ENCODE assay signal across 1 cellular context in the genomic region with DNA sequence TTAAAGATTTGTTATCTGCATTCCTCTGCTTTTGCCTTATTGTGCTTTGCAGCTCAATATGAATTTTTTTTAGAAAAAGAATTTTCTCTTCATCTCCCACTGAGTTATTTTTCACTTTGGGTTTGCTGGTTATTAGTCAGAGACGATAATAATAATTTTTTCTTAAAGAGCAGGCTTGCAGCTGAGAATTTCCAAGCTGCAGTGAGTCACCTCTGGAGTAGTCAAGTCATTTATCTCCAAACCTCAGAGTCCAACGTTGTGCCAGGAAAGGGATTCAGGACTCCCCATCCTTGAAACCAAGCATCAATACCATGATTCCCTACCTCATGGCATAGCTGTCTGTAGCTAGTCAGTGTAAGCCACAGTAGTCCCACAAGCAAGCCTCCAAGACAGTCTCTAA.
TF ChIP-seq lines count a peak whose summit lies in the region.

No MANE protein-coding gene starts in this region.

TF ChIP-seq in SK-N-SH, 30 proteins besides CTCF, POLR2A, EP300 and RAD21 (continued from another document):
- peak; percentile 80 for TF ChIP-seq JUND (IDR thresholded peaks at IDR 0.05)
- no peak for TF ChIP-seq USF2 (IDR thresholded peaks at IDR 0.05; ENCODE audit: borderline replicate concordance, low read depth, low read length)
- no peak for TF ChIP-seq TAF1 (IDR thresholded peaks at IDR 0.05; ENCODE audit: borderline replicate concordance, low read depth, low read length)
- TF ChIP-seq, protein P1, sequence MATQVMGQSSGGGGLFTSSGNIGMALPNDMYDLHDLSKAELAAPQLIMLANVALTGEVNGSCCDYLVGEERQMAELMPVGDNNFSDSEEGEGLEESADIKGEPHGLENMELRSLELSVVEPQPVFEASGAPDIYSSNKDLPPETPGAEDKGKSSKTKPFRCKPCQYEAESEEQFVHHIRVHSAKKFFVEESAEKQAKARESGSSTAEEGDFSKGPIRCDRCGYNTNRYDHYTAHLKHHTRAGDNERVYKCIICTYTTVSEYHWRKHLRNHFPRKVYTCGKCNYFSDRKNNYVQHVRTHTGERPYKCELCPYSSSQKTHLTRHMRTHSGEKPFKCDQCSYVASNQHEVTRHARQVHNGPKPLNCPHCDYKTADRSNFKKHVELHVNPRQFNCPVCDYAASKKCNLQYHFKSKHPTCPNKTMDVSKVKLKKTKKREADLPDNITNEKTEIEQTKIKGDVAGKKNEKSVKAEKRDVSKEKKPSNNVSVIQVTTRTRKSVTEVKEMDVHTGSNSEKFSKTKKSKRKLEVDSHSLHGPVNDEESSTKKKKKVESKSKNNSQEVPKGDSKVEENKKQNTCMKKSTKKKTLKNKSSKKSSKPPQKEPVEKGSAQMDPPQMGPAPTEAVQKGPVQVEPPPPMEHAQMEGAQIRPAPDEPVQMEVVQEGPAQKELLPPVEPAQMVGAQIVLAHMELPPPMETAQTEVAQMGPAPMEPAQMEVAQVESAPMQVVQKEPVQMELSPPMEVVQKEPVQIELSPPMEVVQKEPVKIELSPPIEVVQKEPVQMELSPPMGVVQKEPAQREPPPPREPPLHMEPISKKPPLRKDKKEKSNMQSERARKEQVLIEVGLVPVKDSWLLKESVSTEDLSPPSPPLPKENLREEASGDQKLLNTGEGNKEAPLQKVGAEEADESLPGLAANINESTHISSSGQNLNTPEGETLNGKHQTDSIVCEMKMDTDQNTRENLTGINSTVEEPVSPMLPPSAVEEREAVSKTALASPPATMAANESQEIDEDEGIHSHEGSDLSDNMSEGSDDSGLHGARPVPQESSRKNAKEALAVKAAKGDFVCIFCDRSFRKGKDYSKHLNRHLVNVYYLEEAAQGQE (IDR thresholded peaks at IDR 0.05; ENCODE audit: low read depth, low read length), result no peak
- TF ChIP-seq POLR2AphosphoS5 (IDR thresholded peaks at IDR 0.05; ENCODE audit: low read depth, low read length), result no peak
- TF ChIP-seq TCF12 (IDR thresholded peaks at IDR 0.05), result peak; percentile 62; the same call in 1 of the 2 replicates
- TF ChIP-seq GATA2 (CRISPR knock-in tag; IDR thresholded peaks at IDR 0.05), result no peak
